15 cellular contexts compared by ENCODE assay signal in the genomic region with DNA sequence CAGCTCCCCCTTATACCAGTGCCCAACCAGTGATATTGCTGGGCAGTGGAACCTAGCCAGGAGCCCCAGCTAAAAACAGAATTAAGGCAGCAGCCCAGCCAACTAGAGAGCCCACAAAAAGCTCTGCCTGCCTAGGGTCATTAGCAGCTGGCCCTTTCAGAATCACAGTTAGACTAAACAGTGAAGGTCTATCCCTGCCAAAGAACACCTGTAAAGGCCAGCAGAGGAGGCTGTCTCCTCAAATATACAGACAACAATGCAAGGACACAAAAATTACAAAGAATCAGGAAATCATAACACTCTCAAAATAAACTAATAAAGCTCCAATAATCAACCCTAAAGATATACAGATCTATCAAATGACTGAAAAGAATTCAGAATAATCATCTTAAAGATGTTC.
"Had no signal": no experiment of that assay in that cellular context is flagged by ENCODE, and none has a peak within 500 bp of the region (broad histone marks: within the 10 kb centered on the region; RNA-seq: fewer than 3 reads in every experiment).

No MANE protein-coding gene starts in this region.

- H3K27ac ChIP-seq: prostate gland had no signal

- H3K27me3 Mint-ChIP-seq: activated CD4-positive, alpha-beta memory T cell treated with anti-CD3 and anti-CD28 coated beads, Interleukin-2, amount 10 ng/mL, durations not matched to agents 7 days and 5 days; activated CD4-positive, alpha-beta T cell treated with anti-CD3 and anti-CD28 coated beads for 36 hours; activated naive CD8-positive, alpha-beta T cell treated with anti-CD3 and anti-CD28 coated beads, Interleukin-2, amount 10 ng/mL, durations not matched to agents 7 days and 5 days had no signal

- DNase-seq: activated CD4-positive, alpha-beta memory T cell treated with anti-CD3 and anti-CD28 coated beads, Interleukin-2, amount 10 ng/mL, durations not matched to agents 7 days and 5 days; activated CD4-positive, alpha-beta T cell treated with anti-CD3 and anti-CD28 coated beads for 36 hours; activated naive CD8-positive, alpha-beta T cell treated with anti-CD3 and anti-CD28 coated beads, Interleukin-2, amount 10 ng/mL, durations not matched to agents 7 days and 5 days; activated T-cell treated with anti-CD3 and anti-CD28 coated beads, Interleukin-2, amount 50 U/mL, for 72 hours; anterior cingulate cortex; cerebellar nuclear complex; dermis blood vessel endothelial cell; immature natural killer cell; left cardiac atrium; naive B cell; stimulated activated CD4-positive, alpha-beta T cell treated with anti-CD3 and anti-CD28 coated beads, Interleukin-12 subunit alpha, Interleukin-12 subunit beta, amount 100 ng/mL, for 4 hours; stimulated activated naive CD8-positive, alpha-beta T cell treated with anti-CD3 and anti-CD28 coated beads, Interleukin-15, Interleukin-2, amounts not matched to agents 100 U/mL and 50 U/mL, for 24 hours had no signal

- H3K4me3 ChIP-seq: lung, prostate gland had no signal

- ATAC-seq: activated CD4-positive, alpha-beta T cell treated with anti-CD3 and anti-CD28 coated beads for 36 hours; activated T-cell treated with anti-CD3 and anti-CD28 coated beads, Interleukin-2, amount 50 U/mL, for 72 hours; left cardiac atrium; sciatic nerve; stimulated activated naive CD8-positive, alpha-beta T cell treated with anti-CD3 and anti-CD28 coated beads, Interleukin-15, Interleukin-2, amounts not matched to agents 100 U/mL and 50 U/mL, for 24 hours had no signal

- H3K36me3 Mint-ChIP-seq: activated naive CD8-positive, alpha-beta T cell treated with anti-CD3 and anti-CD28 coated beads, Interleukin-2, amount 10 ng/mL, durations not matched to agents 7 days and 5 days; immature natural killer cell; naive B cell had no signal

- H3K27ac Mint-ChIP-seq: activated CD4-positive, alpha-beta memory T cell treated with anti-CD3 and anti-CD28 coated beads, Interleukin-2, amount 10 ng/mL, durations not matched to agents 7 days and 5 days; activated CD4-positive, alpha-beta T cell treated with anti-CD3 and anti-CD28 coated beads for 36 hours; activated naive CD8-positive, alpha-beta T cell treated with anti-CD3 and anti-CD28 coated beads, Interleukin-2, amount 10 ng/mL, durations not matched to agents 7 days and 5 days; activated T-cell treated with anti-CD3 and anti-CD28 coated beads, Interleukin-2, amount 50 U/mL, for 72 hours; immature natural killer cell had no signal

- H3K9me3 Mint-ChIP-seq: activated CD4-positive, alpha-beta memory T cell treated with anti-CD3 and anti-CD28 coated beads, Interleukin-2, amount 10 ng/mL, durations not matched to agents 7 days and 5 days; activated naive CD8-positive, alpha-beta T cell treated with anti-CD3 and anti-CD28 coated beads, Interleukin-2, amount 10 ng/mL, durations not matched to agents 7 days and 5 days had no signal

- H3K9me3 ChIP-seq: prostate gland had no signal

- H3K36me3 ChIP-seq: prostate gland had no signal

- H3K4me1 ChIP-seq: prostate gland had no signal

- H3K4me1 Mint-ChIP-seq: activated CD4-positive, alpha-beta memory T cell treated with anti-CD3 and anti-CD28 coated beads, Interleukin-2, amount 10 ng/mL, durations not matched to agents 7 days and 5 days; activated CD4-positive, alpha-beta T cell treated with anti-CD3 and anti-CD28 coated beads for 36 hours; activated naive CD8-positive, alpha-beta T cell treated with anti-CD3 and anti-CD28 coated beads, Interleukin-2, amount 10 ng/mL, durations not matched to agents 7 days and 5 days; immature natural killer cell; naive B cell had no signal

- H3K4me3 Mint-ChIP-seq: activated CD4-positive, alpha-beta memory T cell treated with anti-CD3 and anti-CD28 coated beads, Interleukin-2, amount 10 ng/mL, durations not matched to agents 7 days and 5 days; activated CD4-positive, alpha-beta T cell treated with anti-CD3 and anti-CD28 coated beads for 36 hours; activated naive CD8-positive, alpha-beta T cell treated with anti-CD3 and anti-CD28 coated beads, Interleukin-2, amount 10 ng/mL, durations not matched to agents 7 days and 5 days; activated T-cell treated with anti-CD3 and anti-CD28 coated beads, Interleukin-2, amount 50 U/mL, for 72 hours; immature natural killer cell; naive B cell had no signal
